ENCODE assay signal across 22 cellular contexts in the genomic region with DNA sequence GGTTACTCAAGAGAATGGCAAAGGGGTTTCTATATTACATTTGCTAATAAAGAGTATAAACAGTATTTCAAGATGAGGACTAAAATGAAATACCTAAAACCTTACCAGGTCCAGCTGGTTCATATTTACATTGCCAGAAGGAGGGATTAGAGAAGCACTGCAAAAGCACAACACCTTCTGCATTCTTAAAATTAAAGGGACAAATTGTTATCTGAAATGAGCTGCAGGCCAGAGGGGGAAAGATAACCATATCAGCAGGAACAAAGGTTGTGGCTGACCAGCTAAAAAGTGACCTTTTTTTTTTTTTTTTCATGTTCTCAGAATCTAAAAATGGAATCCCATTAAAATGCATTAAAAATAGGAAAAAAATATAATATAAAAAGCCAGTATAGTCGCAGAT. TPM values are rescaled to one million over a fixed set of nuclear protein-coding genes. Genes with fewer than 3 reads are reported as not detected.
"Had no signal": no experiment of that assay in that cellular context is flagged by ENCODE, and none has a peak within 500 bp of the region (broad histone marks: within the 10 kb centered on the region; RNA-seq: fewer than 3 reads in every experiment).

No MANE protein-coding gene starts in this region.

- H3K27ac ChIP-seq: esophagus muscularis mucosa, gastrocnemius medialis, heart right ventricle, neutrophil, psoas muscle, spleen, tibial artery, upper lobe of right lung, vagina had no signal

- DNase-seq: effector CD4-positive, alpha-beta T cell; gastrocnemius medialis; heart right ventricle; hypothalamus; kidney glomerular epithelial cell; mammary epithelial cell; mucosa of descending colon; naive thymus-derived CD8-positive, alpha-beta T cell; psoas muscle; spleen; stimulated activated CD4-positive, alpha-beta T cell treated with anti-CD3 and anti-CD28 coated beads, Interleukin-15, amount 100 ng/mL, for 24 hours; stimulated activated CD4-positive, alpha-beta T cell treated with anti-CD3 and anti-CD28 coated beads, Interleukin-1b, Interleukin-23, amount 100 ng/mL, for 48 hours; stimulated activated CD4-positive, alpha-beta T cell treated with anti-CD3 and anti-CD28 coated beads, Interleukin-4, amount 100 ng/mL, for 24 hours; tibial artery; upper lobe of right lung had no signal

- ATAC-seq: gastrocnemius medialis; heart right ventricle; left lobe of liver; mucosa of descending colon; naive thymus-derived CD8-positive, alpha-beta T cell; psoas muscle; sciatic nerve; stimulated activated memory B cell treated with anti-CD40 and anti-IgM and Interleukin-4, amounts not matched to agents 10 μg/mL and 1 μg/mL and 100 μg/mL, for 72 hours; upper lobe of right lung had no signal

- H3K27me3 ChIP-seq: esophagus muscularis mucosa, gastrocnemius medialis, heart right ventricle, neutrophil, spleen, tibial artery, upper lobe of right lung, vagina had no signal

- H3K4me3 ChIP-seq: esophagus muscularis mucosa, gastrocnemius medialis, heart right ventricle, mucosa of descending colon, psoas muscle, spleen, tibial artery, upper lobe of right lung, vagina had no signal

- H3K4me1 ChIP-seq: esophagus muscularis mucosa, gastrocnemius medialis, heart right ventricle, psoas muscle, tibial artery, upper lobe of right lung, vagina had no signal

- H3K36me3 ChIP-seq: esophagus muscularis mucosa, gastrocnemius medialis, heart right ventricle, neutrophil, spleen, tibial artery, upper lobe of right lung, vagina had no signal

- H3K9me3 ChIP-seq: esophagus muscularis mucosa, gastrocnemius medialis, heart right ventricle, mucosa of descending colon, neutrophil, psoas muscle, spleen, tibial artery, upper lobe of right lung, vagina had no signal

RNA-seq across cellular contexts. Expression of a gene that starts 39.7 kb away (rescaled TPM):
- total RNA-seq: fibroblast of villous mesenchyme had no signal
